25 cellular contexts compared by ENCODE assay signal in genomic region chr1:57204942-57205787, GRCh38.
DNase-seq lines count a peak whose midpoint lies in the region; ATAC-seq, FAIRE-seq and TF ChIP-seq lines count a peak whose summit lies in the region.
"Had no signal": no experiment of that assay in that cellular context is flagged by ENCODE, and none has a peak within 500 bp of the region (broad histone marks: within the 10 kb centered on the region; RNA-seq: fewer than 3 reads in every experiment).

No MANE protein-coding gene starts in this region.

- no peak overlapping the region for H4K91ac ChIP-seq in H1 (replicated peaks; ENCODE audit: insufficient read length, low read length)

- no peak overlapping the region for H2BK15ac ChIP-seq in H1 (ENCODE audit: low read length)

- FAIRE-seq in H1 (lab: Jason Lieb, UNC): peak; percentile 69

- no peak overlapping the region for H2AFZ ChIP-seq in H1 (ENCODE audit: low read length)

- no peak overlapping the region for H4K8ac ChIP-seq in H1 (ENCODE audit: extremely low read depth, insufficient read depth, low read length)

- H3K23ac ChIP-seq in H1 (ENCODE audit: insufficient read length): no peak overlapping the region

- DNase-seq in GM13977 (ENCODE audit: low spot score) (peak; percentile 26), RWPE2 (ENCODE audit: low spot score) (no peak), H1 (ENCODE audit: low read depth in 1 of 2, low spot score in 2 of 2) (peak in 1 of 2 experiments; percentile 31), left lung (no peak), foreskin melanocyte (no peak), amygdala (lab: John Stamatoyannopoulos, UW) (no peak), SK-N-DZ (ENCODE audit: low spot score) (no peak)
- DNase-seq: activated CD4-positive, alpha-beta T cell treated with anti-CD3 and anti-CD28 coated beads, Interleukin-2, amount 50 U/mL, for 1 hour; activated CD8-positive, alpha-beta memory T cell treated with anti-CD3 and anti-CD28 coated beads, Interleukin-2, amount 10 ng/mL, durations not matched to agents 7 days and 5 days; brain microvascular endothelial cell; Calu3; effector memory CD8-positive, alpha-beta T cell; GOT3; Kasumi-1; left cardiac atrium; NCI-H1694 treated with DMSO at 0.1 percent for 48 hours; NCI-H69; occipital lobe; RPMI8226; stimulated activated CD8-positive, alpha-beta memory T cell treated with anti-CD3 and anti-CD28 coated beads, Interleukin-4, amount 100 ng/mL, for 48 hours; T-helper 2 cell; transverse colon had no signal

- TF ChIP-seq RAD21 in H1 (IDR thresholded peaks at IDR 0.05 in 1 of 2, conservative IDR thresholded peaks at IDR 0.05 in 1 of 2; ENCODE audit: low read depth in 2 of 2, low read length in 2 of 2): no peak

- no peak overlapping the region for H3K14ac ChIP-seq in H1 (ENCODE audit: insufficient read length)

- no peaks in the 10 kb centered on the region for H3K79me1 ChIP-seq in H1 (ENCODE audit: low read depth, low read length)

- H3K79me2 ChIP-seq in H1 (ENCODE audit: control insufficient read depth in 1 of 2, insufficient read depth in 2 of 2, low read length in 2 of 2): no peaks in the 10 kb centered on the region

- no peak overlapping the region for H2BK12ac ChIP-seq in H1 (ENCODE audit: low read depth, low read length)

- H3K23me2 ChIP-seq in H1 (ENCODE audit: low read depth, low read length): no peaks in the 10 kb centered on the region

- no peak overlapping the region for H3K4ac ChIP-seq in H1 (replicated peaks; ENCODE audit: insufficient read length, low read depth, low read length)

- H3K9me3 ChIP-seq in RWPE2 (ENCODE audit: severe bottlenecking) (no peaks in the 10 kb centered on the region), H1 (ENCODE audit: insufficient read depth in 2 of 2, low read depth in 1 of 2, low read length in 1 of 2) (no peaks in the 10 kb centered on the region), left lung (no peaks in the 10 kb centered on the region)
- H3K9me3 ChIP-seq: BLaER1 treated with 17β-estradiol and CSF1 and Interleukin-3, amounts not matched to agents 10 nM and 100 nM; transverse colon had no signal

- no peak overlapping the region for H3K27ac ChIP-seq in RWPE2 (ENCODE audit: poor library complexity, severe bottlenecking)
- H3K27ac ChIP-seq in H1 (ENCODE audit: low read depth, low read length): no peak overlapping the region
- H3K27ac ChIP-seq in left lung: no peak overlapping the region
- H3K27ac ChIP-seq: brain microvascular endothelial cell, SK-N-MC, transverse colon had no signal

- TF ChIP-seq CTCF in GM13977 (IDR thresholded peaks at IDR 0.05; ENCODE audit: extremely low read depth, insufficient read depth, missing control alignments) (no peak), RWPE2 (IDR thresholded peaks at IDR 0.05; ENCODE audit: poor library complexity, severe bottlenecking) (no peak), H1 (IDR thresholded peaks at IDR 0.05; ENCODE audit: control extremely low read depth in 1 of 3, insufficient read depth in 1 of 3, low read depth in 1 of 3, low read length in 3 of 3) (no peak), left lung (IDR thresholded peaks at IDR 0.05) (no peak)

- no peak for TF ChIP-seq POLR2A in H1 (IDR thresholded peaks at IDR 0.05; ENCODE audit: control extremely low read depth in 1 of 2, low read depth in 2 of 2, low read length in 2 of 2)

- in situ Hi-C loops in GM13977 (cut with MboI; ENCODE audit: low pct_unique_long_range_greater_than_20kb, low sequenced_read_pairs, unreplicated experiment): no loop called here

- POLR2A ChIA-PET in H1 (lab: Charles Lee; ENCODE audit: partially characterized antibody): interaction anchor here (1.0 kb wide), 1 partner anchor 10 kb away, joined by 3 read pairs; no protein-coding TSS in a partner anchor

- H3K27me3 ChIP-seq in RWPE2 (ENCODE audit: insufficient read depth, poor library complexity, severe bottlenecking) (no peaks in the 10 kb centered on the region), H1 (replicated peaks in 1 of 4; ENCODE audit: control insufficient read depth in 3 of 4, extremely low read depth in 1 of 4, insufficient read depth in 3 of 4, low read length in 3 of 4) (peaks cover 11 to 53% (median 27%) of the 10 kb centered on the region in 4 experiments), left lung (no peaks in the 10 kb centered on the region)
- H3K27me3 ChIP-seq: BLaER1 treated with 17β-estradiol and CSF1 and Interleukin-3, amounts not matched to agents 10 nM and 100 nM; brain microvascular endothelial cell; transverse colon had no signal

- H2BK120ac ChIP-seq in H1 (replicated peaks; ENCODE audit: low read depth, low read length): no peak overlapping the region

- WGBS in H1 (ENCODE audit: extremely low coverage in 1 of 2, insufficient coverage in 1 of 2, insufficient read length in 1 of 2, insufficient replicate concordance in 2 of 2, low coverage in 1 of 2, low lambda C conversion rate in 2 of 2, missing lambda C conversion rate in 1 of 2), 2 experiments: 46% methylated on average over 5 of the region's 5 CpGs; no CpG with 5 or more reads in 1 of the 2 experiments

- no peak overlapping the region for H3K9ac ChIP-seq in H1 (replicated peaks in 1 of 4; ENCODE audit: extremely low read depth in 1 of 4, low read depth in 3 of 4, low read length in 3 of 4)
- H3K9ac ChIP-seq: BLaER1 treated with 17β-estradiol and CSF1 and Interleukin-3, amounts not matched to agents 10 nM and 100 nM had no signal

- CTCF ChIA-PET in H1 (lab: Charles Lee; ENCODE audit: partially characterized antibody): interaction anchor here (0.6 to 1.8 kb wide), 7 partner anchors 10 to 1435 kb away, joined by 3 to 6 read pairs (median 3); no protein-coding TSS in a partner anchor

- H3K4me3 ChIP-seq in RWPE2 (ENCODE audit: severe bottlenecking): no peak overlapping the region
- peak overlapping the region in 2 of 4 experiments; percentile 2 to 12; a peak in 1 of 8 replicates for H3K4me3 ChIP-seq in H1 (ENCODE audit: extremely low read depth in 1 of 4, insufficient read depth in 2 of 4, low read depth in 3 of 4, low read length in 4 of 4)
- H3K4me3 ChIP-seq in left lung: no peak overlapping the region
- H3K4me3 ChIP-seq: BLaER1 treated with 17β-estradiol and CSF1 and Interleukin-3, amounts not matched to agents 10 nM and 100 nM; SK-N-MC; transverse colon had no signal

- no peak overlapping the region for H4K5ac ChIP-seq in H1 (ENCODE audit: insufficient read length, low read depth, low read length)

- H4K20me1 ChIP-seq in H1 (replicated peaks in 1 of 2; ENCODE audit: control insufficient read depth in 1 of 2, insufficient read depth in 2 of 2, low read length in 2 of 2): peaks cover 2% of the 10 kb centered on the region in 2 experiments
- H4K20me1 ChIP-seq: BLaER1 treated with 17β-estradiol and CSF1 and Interleukin-3, amounts not matched to agents 10 nM and 100 nM had no signal

- 0 out of 3 replicates have a peak, but pooled peaks have one; percentile 27 for ATAC-seq in RWPE2 (ENCODE audit: low read depth)
- ATAC-seq in left lung: peak; percentile 15
- no peak for ATAC-seq in HG03442 (IDR thresholded peaks at IDR 0.05; ENCODE audit: unreplicated experiment)
- ATAC-seq: activated CD8-positive, alpha-beta memory T cell treated with anti-CD3 and anti-CD28 coated beads, Interleukin-2, amount 10 ng/mL, durations not matched to agents 7 days and 5 days; effector memory CD8-positive, alpha-beta T cell had no signal

- no peak overlapping the region for H3K56ac ChIP-seq in H1 (replicated peaks; ENCODE audit: insufficient read length, low read depth, low read length)

- H3K4me1 ChIP-seq in RWPE2 (ENCODE audit: insufficient read depth, poor library complexity, severe bottlenecking) (no peaks in the 10 kb centered on the region), H1 (replicated peaks in 1 of 4; ENCODE audit: control insufficient read depth in 3 of 4, insufficient read depth in 4 of 4, low read length in 3 of 4) (peaks cover 0 to 22% (median 14%) of the 10 kb centered on the region in 4 experiments; a peak in 4 of 7 replicates), left lung (no peaks in the 10 kb centered on the region)
- H3K4me1 ChIP-seq: transverse colon had no signal

- H3K18ac ChIP-seq in H1 (ENCODE audit: extremely low read depth, low read length): no peak overlapping the region

- no peak for TF ChIP-seq EP300 in H1 (IDR thresholded peaks at IDR 0.05; ENCODE audit: borderline replicate concordance in 1 of 2, low read depth in 2 of 2, low read length in 2 of 2)

- no peak overlapping the region for H2AK5ac ChIP-seq in H1 (ENCODE audit: low read depth, low read length)

- no peak overlapping the region for H2BK5ac ChIP-seq in H1 (ENCODE audit: low read depth, low read length)

- intact Hi-C loops in left lung (cut with DNase I): no loop called here

- H3K4me2 ChIP-seq in H1 (ENCODE audit: insufficient read depth in 1 of 2, low read depth in 2 of 2, low read length in 2 of 2): peak overlapping the region; percentile 7 to 24; a peak in 2 of 4 replicates

- no peaks in the 10 kb centered on the region for H3K36me3 ChIP-seq in RWPE2 (ENCODE audit: low read depth)
- H3K36me3 ChIP-seq in H1 (ENCODE audit: control insufficient read depth in 2 of 4, insufficient read depth in 4 of 4, low read length in 3 of 4): no peaks in the 10 kb centered on the region
- H3K36me3 ChIP-seq in left lung: no peaks in the 10 kb centered on the region
- H3K36me3 ChIP-seq: BLaER1 treated with 17β-estradiol and CSF1 and Interleukin-3, amounts not matched to agents 10 nM and 100 nM; brain microvascular endothelial cell; transverse colon had no signal

- H2BK20ac ChIP-seq in H1 (ENCODE audit: low read length): no peak overlapping the region

TF ChIP-seq in H1, 55 proteins besides CTCF, POLR2A, EP300 and RAD21:
- peak; percentile 83; the same call in 1 of the 2 replicates for TF ChIP-seq TEAD4 (IDR thresholded peaks at IDR 0.05; ENCODE audit: low read depth, low read length)
- peak; percentile 78; the same call in 1 of the 2 replicates for TF ChIP-seq TCF12 (IDR thresholded peaks at IDR 0.05; ENCODE audit: low read depth, low read length)
- TF ChIP-seq SP1 (IDR thresholded peaks at IDR 0.05; ENCODE audit: low read depth, low read length): 0 out of 2 replicates have a peak, but pooled peaks have one; percentile 31
- TF ChIP-seq CEBPB (IDR thresholded peaks at IDR 0.05; ENCODE audit: low read depth, low read length): peak; percentile 38; the same call in 1 of the 2 replicates
- no peak for TF ChIP-seq E2F6 (IDR thresholded peaks at IDR 0.05)
TF ChIP-seq in H1: peak in this region for 4.
